ENCODE assay signal across 26 cellular contexts in the genomic region with DNA sequence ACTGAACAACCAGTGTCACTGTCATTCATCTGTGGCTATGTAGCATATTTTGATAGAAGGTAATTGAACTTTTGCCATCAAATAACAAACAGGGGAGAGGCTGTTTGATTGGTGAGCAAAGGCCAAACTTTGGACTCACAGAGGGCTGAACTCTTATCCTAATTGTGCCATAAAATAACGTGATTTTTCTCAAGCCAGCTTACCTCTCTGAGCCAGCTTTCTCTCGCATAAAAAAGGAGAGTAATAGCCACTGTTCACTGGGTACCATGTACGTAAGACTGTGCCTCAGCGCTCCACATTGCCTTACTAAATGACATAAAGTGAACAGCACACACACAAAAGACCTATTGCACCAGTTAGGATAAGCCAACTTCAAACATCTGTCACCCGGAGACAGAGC.
"Had no signal": no experiment of that assay in that cellular context is flagged by ENCODE, and none has a peak within 500 bp of the region (broad histone marks: within the 10 kb centered on the region; RNA-seq: fewer than 3 reads in every experiment).

No MANE protein-coding gene starts in this region.

- DNase-seq: activated CD4-positive, alpha-beta memory T cell treated with anti-CD3 and anti-CD28 coated beads for 36 hours; activated CD4-positive, alpha-beta T cell treated with anti-CD3 and anti-CD28 coated beads, Interleukin-2, amount 10 ng/mL, durations not matched to agents 7 days and 5 days; activated CD4-positive, CD25-positive, alpha-beta regulatory T cell; activated CD8-positive, alpha-beta memory T cell treated with anti-CD3 and anti-CD28 coated beads for 24 hours; activated effector memory CD4-positive, alpha-beta T cell treated with anti-CD3 and anti-CD28 coated beads, Interleukin-2, amount 50 U/mL, for 16 hours; activated naive CD4-positive, alpha-beta T cell treated with anti-CD3 and anti-CD28 coated beads for 36 hours; activated T-cell treated with anti-CD3 and anti-CD28 coated beads, Interleukin-2, amount 50 U/mL, for 4 hours; amygdala; Karpas-422; NCI-H1105 treated with DMSO at 0.1 percent for 48 hours; NCI-H146; NCI-H2029; NCI-H2107; NCI-H345; NCI-H748 treated with DMSO at 0.1 percent for 48 hours; RPMI8226; SJCRH30; SK-N-SH; T-helper 1 cell had no signal

- H3K27me3 Mint-ChIP-seq: activated CD4-positive, alpha-beta memory T cell treated with anti-CD3 and anti-CD28 coated beads for 36 hours; activated CD4-positive, alpha-beta T cell treated with anti-CD3 and anti-CD28 coated beads, Interleukin-2, amount 10 ng/mL, durations not matched to agents 7 days and 5 days; activated naive CD8-positive, alpha-beta T cell had no signal

- H3K4me2 ChIP-seq: SK-N-SH had no signal

- H3K27ac ChIP-seq: SJCRH30, VCaP had no signal

- H3K4me3 Mint-ChIP-seq: activated CD4-positive, alpha-beta memory T cell treated with anti-CD3 and anti-CD28 coated beads for 36 hours; activated CD4-positive, alpha-beta T cell treated with anti-CD3 and anti-CD28 coated beads, Interleukin-2, amount 10 ng/mL, durations not matched to agents 7 days and 5 days; activated naive CD4-positive, alpha-beta T cell treated with anti-CD3 and anti-CD28 coated beads for 36 hours; activated naive CD8-positive, alpha-beta T cell; activated T-cell treated with anti-CD3 and anti-CD28 coated beads, Interleukin-2, amount 50 U/mL, for 4 hours; brain had no signal

- H3K36me3 Mint-ChIP-seq: activated CD4-positive, alpha-beta memory T cell treated with anti-CD3 and anti-CD28 coated beads for 36 hours; activated naive CD8-positive, alpha-beta T cell; brain had no signal

- H3K4me3 ChIP-seq: K562, SJCRH30 had no signal

- H3K9ac ChIP-seq: SK-N-SH had no signal

- H3K4me1 Mint-ChIP-seq: activated CD4-positive, alpha-beta T cell treated with anti-CD3 and anti-CD28 coated beads, Interleukin-2, amount 10 ng/mL, durations not matched to agents 7 days and 5 days had no signal

- H3K4me1 ChIP-seq: SJCRH30 had no signal

- H3K36me3 ChIP-seq: SJCRH30 had no signal

- H3K27me3 ChIP-seq: SJCRH30 had no signal

- H3K27ac Mint-ChIP-seq: activated CD4-positive, alpha-beta memory T cell treated with anti-CD3 and anti-CD28 coated beads for 36 hours; activated CD4-positive, alpha-beta T cell treated with anti-CD3 and anti-CD28 coated beads, Interleukin-2, amount 10 ng/mL, durations not matched to agents 7 days and 5 days; activated naive CD4-positive, alpha-beta T cell treated with anti-CD3 and anti-CD28 coated beads for 36 hours; activated naive CD8-positive, alpha-beta T cell; brain had no signal

- ATAC-seq: activated T-cell treated with anti-CD3 and anti-CD28 coated beads, Interleukin-2, amount 50 U/mL, for 4 hours; K562; Panc1; Right ventricle myocardium inferior had no signal

- H3K9me3 ChIP-seq: SJCRH30, SK-N-SH had no signal

- FAIRE-seq: astrocyte, K562 had no signal
